In the genomic region with DNA sequence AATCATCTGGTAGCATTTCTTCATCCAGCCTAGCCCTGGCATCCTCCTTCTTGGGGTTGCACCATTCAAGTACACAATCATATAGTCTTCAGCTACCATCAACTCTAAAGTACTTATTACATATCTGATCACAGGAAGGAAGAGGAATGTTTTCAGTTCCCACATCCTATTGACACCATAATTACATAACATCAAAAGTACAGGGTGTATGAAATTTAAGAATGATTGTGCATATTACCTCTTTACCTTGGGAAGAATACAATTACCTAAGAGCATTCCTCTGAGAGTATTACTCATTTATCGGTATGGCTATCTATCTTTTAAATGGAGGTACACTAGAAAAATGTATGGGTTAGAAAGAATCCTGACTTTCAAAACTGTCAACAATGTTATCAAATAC, we compare ENCODE assay signal across 16 cellular contexts.
A peak's percentile ranks its signal among the peaks of the same experiment; 100 is the strongest.
DNase-seq lines count a peak whose midpoint lies in the region; ATAC-seq and TF ChIP-seq lines count a peak whose summit lies in the region.
"Had no signal": no experiment of that assay in that cellular context is flagged by ENCODE, and none has a peak within 500 bp of the region (broad histone marks: within the 10 kb centered on the region; RNA-seq: fewer than 3 reads in every experiment).

No MANE protein-coding gene starts in this region.

- H3K36me3 Mint-ChIP-seq in CD4-positive, alpha-beta memory T cell, result no peaks in the 10 kb centered on the region

- POLR2A ChIA-PET in CD4-positive, alpha-beta memory T cell (lab: Charles Lee; ENCODE audit: partially characterized antibody), result interaction anchor here (1.5 kb wide), 1 partner anchor 13 kb away, joined by 4 read pairs; no protein-coding TSS in a partner anchor

- H3K9me3 ChIP-seq in CD4-positive, alpha-beta memory T cell (ENCODE audit: control insufficient read depth in 1 of 2, low read length in 2 of 2), result no peaks in the 10 kb centered on the region
- H3K9me3 ChIP-seq in left ventricle myocardium inferior (replicated peaks), result no peaks in the 10 kb centered on the region
- H3K9me3 ChIP-seq: SK-N-SH had no signal

- H3K27me3 Mint-ChIP-seq in CD4-positive, alpha-beta memory T cell, result no peaks in the 10 kb centered on the region

- no peak overlapping the region for H3K27ac ChIP-seq in CD4-positive, alpha-beta memory T cell (ENCODE audit: low read depth, low read length)
- no peak overlapping the region for H3K27ac ChIP-seq in left ventricle myocardium inferior (replicated peaks)

- CTCF ChIA-PET in CD4-positive, alpha-beta memory T cell (lab: Charles Lee; ENCODE audit: partially characterized antibody), result interaction anchor here (1.6 kb wide), 1 partner anchor 19 kb away, joined by 3 read pairs; no protein-coding TSS in a partner anchor

- H3K4me1 ChIP-seq in CD4-positive, alpha-beta memory T cell (ENCODE audit: insufficient read depth, low read length), result peaks cover 15% of the 10 kb centered on the region
- no peaks in the 10 kb centered on the region for H3K4me1 ChIP-seq in left ventricle myocardium inferior

- ATAC-seq in HG02798 (IDR thresholded peaks at IDR 0.05; ENCODE audit: poor library complexity, unreplicated experiment) (no peak), GM21619 (IDR thresholded peaks at IDR 0.05; ENCODE audit: unreplicated experiment) (no peak)

- TF ChIP-seq CTCF in epithelial cell of esophagus (IDR thresholded peaks at IDR 0.05; ENCODE audit: insufficient read depth, low read depth, low read length, missing control alignments), result no peak
- no peak for TF ChIP-seq CTCF in left ventricle myocardium inferior (IDR thresholded peaks at IDR 0.05; ENCODE audit: borderline replicate concordance)

- DNase-seq in AML-193 (lab: John Stamatoyannopoulos, UW) (peak; percentile 62 to 67), NCI-H226 (peak; percentile 55), epithelial cell of esophagus (ENCODE audit: low read depth) (peak; percentile 22), hypothalamus (lab: John Stamatoyannopoulos, UW) (no peak), left ventricle myocardium inferior (no peak)
- DNase-seq in CD4-positive, alpha-beta memory T cell, result no peak
- DNase-seq: EL, H7, NCI-H1105 treated with DMSO at 0.1 percent for 48 hours, NCI-H1930, NCI-H2171, NCI-H510A, SK-N-SH, T-helper 1 cell had no signal

- H3K27me3 ChIP-seq in CD4-positive, alpha-beta memory T cell (ENCODE audit: insufficient read depth, low read length), result no peaks in the 10 kb centered on the region
- no peaks in the 10 kb centered on the region for H3K27me3 ChIP-seq in left ventricle myocardium inferior (ENCODE audit: low read depth)

- peak overlapping the region in 2 of 7 donors; percentile 34 to 68 for H3K27ac Mint-ChIP-seq in CD4-positive, alpha-beta memory T cell

- no peak overlapping the region for H3K4me3 ChIP-seq in CD4-positive, alpha-beta memory T cell (ENCODE audit: low read length in 2 of 2)
- H3K4me3 ChIP-seq in epithelial cell of esophagus (ENCODE audit: low read length) (no peak overlapping the region), left ventricle myocardium inferior (no peak overlapping the region)

- peak overlapping the region in 7 of 8 donors; percentile 1 to 63 (median 43) for H3K4me3 Mint-ChIP-seq in CD4-positive, alpha-beta memory T cell

- H3K4me1 Mint-ChIP-seq in CD4-positive, alpha-beta memory T cell, result peaks cover 10 to 18% (median 10%) of the 10 kb centered on the region in 4 donors

- H3K36me3 ChIP-seq in CD4-positive, alpha-beta memory T cell (ENCODE audit: insufficient read depth, low read length), result no peaks in the 10 kb centered on the region
- no peaks in the 10 kb centered on the region for H3K36me3 ChIP-seq in left ventricle myocardium inferior

- H3K9me3 Mint-ChIP-seq in CD4-positive, alpha-beta memory T cell, result peaks cover 0 to 2% (median 0%) of the 10 kb centered on the region in 8 donors

- intact Hi-C loops in CD4-positive, alpha-beta memory T cell (cut with micrococcal nuclease), result no loop called here
- intact Hi-C loops in left ventricle myocardium inferior (cut with micrococcal nuclease), result no loop called here

Comparison
In these comparisons a context has a peak if more than half of its experiments do, and no peak if none do; other contexts are left out.
1. DNase-seq: peak in AML-193 (2 of 2), NCI-H226 (single experiment) and epithelial cell of esophagus (single experiment); none in CD4-positive, alpha-beta memory T cell (0 of 5), hypothalamus (0 of 51) and left ventricle myocardium inferior (single experiment).